ENCODE assay signal across 19 cellular contexts in the genomic region with DNA sequence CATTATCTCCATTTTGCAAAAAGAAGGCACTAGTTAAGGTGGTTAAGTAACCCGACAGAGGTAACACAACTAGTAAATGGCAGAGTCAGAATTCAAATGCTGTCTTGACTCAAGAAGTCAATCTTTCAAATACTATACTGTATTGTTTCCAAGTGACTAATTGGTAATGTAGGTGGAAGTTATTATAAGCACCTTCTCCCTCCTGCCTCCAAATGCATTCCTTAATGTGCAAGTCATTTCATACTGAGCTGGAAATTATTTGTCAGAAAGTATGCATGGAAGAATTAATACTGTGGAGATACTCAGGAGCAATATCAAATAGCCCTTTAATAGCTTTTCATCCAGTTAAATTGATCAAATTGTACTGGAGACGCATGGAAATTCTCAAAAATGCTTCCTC.
DNase-seq lines count a peak whose midpoint lies in the region; ATAC-seq, FAIRE-seq and TF ChIP-seq lines count a peak whose summit lies in the region.
"Had no signal": no experiment of that assay in that cellular context is flagged by ENCODE, and none has a peak within 500 bp of the region (broad histone marks: within the 10 kb centered on the region; RNA-seq: fewer than 3 reads in every experiment).

No MANE protein-coding gene starts in this region.

- no peak overlapping the region for H3K4me3 ChIP-seq in astrocyte (ENCODE audit: insufficient read depth, low read depth, low read length)
- H3K4me3 ChIP-seq: BLaER1, MG63 had no signal

- H4K20me1 ChIP-seq in astrocyte (ENCODE audit: insufficient read depth, low read length) = no peaks in the 10 kb centered on the region
- H4K20me1 ChIP-seq: BLaER1 had no signal

- no peaks in the 10 kb centered on the region for H3K9me3 ChIP-seq in astrocyte (ENCODE audit: insufficient read depth, low read depth, low read length)
- H3K9me3 ChIP-seq: BLaER1, MG63 had no signal

- H3K36me3 ChIP-seq in astrocyte (ENCODE audit: insufficient read depth, low read length) = no peaks in the 10 kb centered on the region
- H3K36me3 ChIP-seq: BLaER1, MG63 had no signal

- DNase-seq in HTR-8/SVneo (ENCODE audit: insufficient read length, low spot score) (no peak), astrocyte (ENCODE audit: low read depth) (peak; percentile 69), foreskin keratinocyte (peak; percentile 39 to 82), urothelium cell line (ENCODE audit: low spot score) (peak; percentile 23), NCI-H2081 treated with DMSO at 0.1 percent for 48 hours (lab: John Stamatoyannopoulos, UW) (no peak)
- DNase-seq: CD4-positive, CD25-positive, alpha-beta regulatory T cell; KBM-7; MG63; NCI-H2029; NCI-H2227 treated with DMSO at 0.1 percent for 48 hours; NCI-H510A; NCI-H69; SHP77 treated with DMSO at 0.1 percent for 48 hours had no signal

- H3K9ac ChIP-seq in astrocyte (ENCODE audit: low read length) = no peak overlapping the region
- H3K9ac ChIP-seq: BLaER1 had no signal

- H3K9me3 Mint-ChIP-seq in astrocyte (ENCODE audit: unreplicated experiment) = peaks cover 4% of the 10 kb centered on the region

- H3K27ac ChIP-seq in astrocyte (ENCODE audit: low read depth, low read length) = peak overlapping the region; percentile 29
- no peak overlapping the region for H3K27ac ChIP-seq in foreskin keratinocyte
- H3K27ac ChIP-seq: BLaER1, RWPE1 had no signal

- no peaks in the 10 kb centered on the region for H3K27me3 Mint-ChIP-seq in astrocyte (ENCODE audit: low read depth, unreplicated experiment)
- H3K27me3 Mint-ChIP-seq: CD4-positive, CD25-positive, alpha-beta regulatory T cell had no signal

- peak; percentile 49 for FAIRE-seq in HTR-8/SVneo (lab: Jason Lieb, UNC)
- no peak for FAIRE-seq in astrocyte (lab: Jason Lieb, UNC)
- FAIRE-seq in urothelium cell line (lab: Jason Lieb, UNC) = peak; percentile 50
- FAIRE-seq: A204.1, GM18507 had no signal

- H3K79me2 ChIP-seq in astrocyte (ENCODE audit: insufficient read depth, low read length) = no peaks in the 10 kb centered on the region

- no peak overlapping the region for H3K27ac Mint-ChIP-seq in astrocyte (ENCODE audit: unreplicated experiment)
- H3K27ac Mint-ChIP-seq: CD4-positive, CD25-positive, alpha-beta regulatory T cell had no signal

- H3K4me1 Mint-ChIP-seq in astrocyte (ENCODE audit: low read depth, unreplicated experiment) = no peaks in the 10 kb centered on the region
- H3K4me1 Mint-ChIP-seq: CD4-positive, CD25-positive, alpha-beta regulatory T cell had no signal

- H3K4me1 ChIP-seq in astrocyte (ENCODE audit: insufficient read depth, low read length) (no peaks in the 10 kb centered on the region), foreskin keratinocyte (peaks cover 6% of the 10 kb centered on the region)
- H3K4me1 ChIP-seq: BLaER1 had no signal

- H3K4me2 ChIP-seq in astrocyte (ENCODE audit: low read length) = peak overlapping the region; percentile 35
- H3K4me2 ChIP-seq: BLaER1 had no signal

- H3K27me3 ChIP-seq in astrocyte (ENCODE audit: insufficient read depth, low read length) (no peaks in the 10 kb centered on the region), foreskin keratinocyte (no peaks in the 10 kb centered on the region)
- H3K27me3 ChIP-seq: BLaER1, MG63 had no signal

- no peak overlapping the region for H2AFZ ChIP-seq in astrocyte (ENCODE audit: low read depth, low read length)

- peak; percentile 93 for ATAC-seq in foreskin keratinocyte
- ATAC-seq in HG03354 (IDR thresholded peaks at IDR 0.05; ENCODE audit: poor library complexity, severe bottlenecking, unreplicated experiment) = no peak
- ATAC-seq in GM19035 (IDR thresholded peaks at IDR 0.05; ENCODE audit: unreplicated experiment) = no peak

- no peaks in the 10 kb centered on the region for H3K36me3 Mint-ChIP-seq in astrocyte (ENCODE audit: low read depth, unreplicated experiment)
- H3K36me3 Mint-ChIP-seq: CD4-positive, CD25-positive, alpha-beta regulatory T cell had no signal

- no peak overlapping the region for H3K4me3 Mint-ChIP-seq in astrocyte (ENCODE audit: unreplicated experiment)
- H3K4me3 Mint-ChIP-seq: CD4-positive, CD25-positive, alpha-beta regulatory T cell had no signal

- no peak for TF ChIP-seq CTCF in astrocyte (IDR thresholded peaks at IDR 0.05; ENCODE audit: insufficient read depth, low read depth, low read length)
- TF ChIP-seq CTCF in foreskin keratinocyte (conservative IDR thresholded peaks at IDR 0.05) = no peak

Comparison
In these comparisons a context has a peak if more than half of its experiments do, and no peak if none do; other contexts are left out.
1. DNase-seq: peak in astrocyte (single experiment), foreskin keratinocyte (2 of 2) and urothelium cell line (single experiment); none in HTR-8/SVneo (single experiment) and NCI-H2081 treated with DMSO at 0.1 percent for 48 hours (single experiment).